Comparison of ENCODE assay signal across 8 cellular contexts in genomic region chr17:48052956-48053757, GRCh38. TPM values are rescaled to one million over a fixed set of nuclear protein-coding genes. Genes with fewer than 3 reads are reported as not detected.
A peak's percentile ranks its signal among the peaks of the same experiment; 100 is the strongest.
DNase-seq lines count a peak whose midpoint lies in the region; ATAC-seq and TF ChIP-seq lines count a peak whose summit lies in the region.

No MANE protein-coding gene starts in this region.

- H3K79me2 ChIP-seq in ACC112 (ENCODE audit: control insufficient read depth, insufficient read depth, low read length, unreplicated experiment): peaks cover 72% of the 10 kb centered on the region

- peaks cover 62 to 65% (median 62%) of the 10 kb centered on the region in 3 donors for H3K4me1 Mint-ChIP-seq in T-cell
- H3K4me1 Mint-ChIP-seq in nephron: peaks cover 75% of the 10 kb centered on the region

- 23 to 28% methylated on average over 5 of the region's 5 CpGs for WGBS in esophagus, 2 donors

- peak overlapping the region; percentile 89 for H3K4me3 ChIP-seq in ACC112 (ENCODE audit: low read depth, low read length)
- peak overlapping the region; percentile 45; the same call in 1 of the 2 replicates for H3K4me3 ChIP-seq in HUES48 (ENCODE audit: low read depth, low read length)
- H3K4me3 ChIP-seq in esophagus (ENCODE audit: low read depth in 1 of 2, low read length in 2 of 2): no peak overlapping the region

- no peaks in the 10 kb centered on the region for H3K27me3 Mint-ChIP-seq in T-cell
- peaks cover 3% of the 10 kb centered on the region for H3K27me3 Mint-ChIP-seq in nephron (ENCODE audit: low read depth)

- CTCF ChIA-PET in T-cell (lab: Charles Lee): interaction anchor here (0.5 to 1.7 kb wide), 5 partner anchors 9 to 28 kb away, joined by 3 to 7 read pairs (median 3); no protein-coding TSS in a partner anchor

- ATAC-seq in T-cell (replicated peaks in 1 of 4) (no peak), HG03342 (IDR thresholded peaks at IDR 0.05; ENCODE audit: unreplicated experiment) (no peak)

- H3K9me3 ChIP-seq in HUES48 (ENCODE audit: control insufficient read depth, insufficient read depth, low read length): no peaks in the 10 kb centered on the region
- H3K9me3 ChIP-seq in esophagus (ENCODE audit: control insufficient read depth in 2 of 2, insufficient read depth in 1 of 2, low read depth in 1 of 2, low read length in 1 of 2): no peaks in the 10 kb centered on the region

- no peak overlapping the region for H2AFZ ChIP-seq in ACC112 (ENCODE audit: low read length, unreplicated experiment)

- H3K27me3 ChIP-seq in ACC112 (ENCODE audit: insufficient read depth, low read length) (no peaks in the 10 kb centered on the region), HUES48 (ENCODE audit: control insufficient read depth, insufficient read depth, low read length) (no peaks in the 10 kb centered on the region), esophagus (ENCODE audit: control insufficient read depth in 1 of 2, insufficient read depth in 2 of 2, low read length in 2 of 2) (no peaks in the 10 kb centered on the region)

- H3K9ac ChIP-seq in HUES48 (ENCODE audit: low read depth, low read length): no peak overlapping the region

- POLR2A ChIA-PET in T-cell (lab: Charles Lee): interaction anchor here in 1 of 2 donors (0.5 kb wide), 1 partner anchor 22 kb away, joined by 5 read pairs; no protein-coding TSS in a partner anchor

- peak overlapping the region; percentile 86 for H3K27ac ChIP-seq in ACC112 (ENCODE audit: low read depth, low read length)
- H3K27ac ChIP-seq in HUES48 (ENCODE audit: low read depth, low read length): peak overlapping the region; percentile 78
- peak overlapping the region; percentile 83 to 91 for H3K27ac ChIP-seq in esophagus (ENCODE audit: low read depth in 2 of 2, low read length in 1 of 2)

- H3K4me1 ChIP-seq in ACC112 (ENCODE audit: control insufficient read depth, insufficient read depth, low read length, unreplicated experiment) (peaks cover 57% of the 10 kb centered on the region), HUES48 (ENCODE audit: control insufficient read depth, insufficient read depth, low read length) (peaks cover 52% of the 10 kb centered on the region), esophagus (ENCODE audit: control insufficient read depth in 2 of 2, insufficient read depth in 2 of 2, low read length in 1 of 2) (peaks cover 3 to 48% of the 10 kb centered on the region in 2 donors)

- no peak for DNase-seq in T-cell
- no peak for DNase-seq in T-helper 9 cell
- DNase-seq in foreskin melanocyte: no peak

- H3K4me3 Mint-ChIP-seq in T-cell (no peak overlapping the region), nephron (peak overlapping the region; percentile 90 to 97 (median 92))

- H3K36me3 Mint-ChIP-seq in T-cell: peaks cover 43% of the 10 kb centered on the region
- peaks cover 46% of the 10 kb centered on the region for H3K36me3 Mint-ChIP-seq in nephron (ENCODE audit: low read depth)

- H3K27ac Mint-ChIP-seq in T-cell (peak overlapping the region; percentile 22 to 69), nephron (peak overlapping the region; percentile 98 to 99 (median 99))

- no peak for TF ChIP-seq CTCF in nephron (IDR thresholded peaks at IDR 0.05; ENCODE audit: unreplicated experiment in 3 of 3)

- H3K9me3 Mint-ChIP-seq in T-cell (no peaks in the 10 kb centered on the region), nephron (no peaks in the 10 kb centered on the region)

- H3K36me3 ChIP-seq in ACC112 (ENCODE audit: insufficient read depth, low read length): peaks cover 18% of the 10 kb centered on the region; the same call in 1 of the 2 replicates
- H3K36me3 ChIP-seq in HUES48 (ENCODE audit: control insufficient read depth, insufficient read depth, low read length): peaks cover 53% of the 10 kb centered on the region
- H3K36me3 ChIP-seq in esophagus (ENCODE audit: control insufficient read depth in 2 of 2, insufficient read depth in 2 of 2, low read length in 1 of 2): peaks cover 17 to 23% of the 10 kb centered on the region in 2 donors

RNA-seq across cellular contexts. Expression of gene NFE2L1, which starts 5.0 kb away (rescaled TPM):
- 10 to 100 TPM; 30.3 to 61.6 (median 43.9) TPM for total RNA-seq in T-cell
- 10 to 100 TPM; 39.4 to 45.7 TPM for polyA plus RNA-seq in esophagus

RNA-seq across cellular contexts. Expression of gene COPZ2, which starts 15.6 kb away (rescaled TPM):
- total RNA-seq in T-cell: 1 to 10 TPM; 1.2 to 2.6 (median 1.9) TPM
- 10 to 100 TPM in 1 of 2 donors, 1 to 10 TPM in 1; 8.4 to 12.9 TPM for polyA plus RNA-seq in esophagus

RNA-seq across cellular contexts. Expression of gene CBX1, which starts 48.1 kb away (rescaled TPM):
- total RNA-seq in T-cell: 10 to 100 TPM; 19.6 to 32.4 (median 30.7) TPM
- 10 to 100 TPM; 16.4 to 29.9 TPM for polyA plus RNA-seq in esophagus

RNA-seq across cellular contexts. Expression of gene SNX11, which starts 54.4 kb away (rescaled TPM):
- 10 to 100 TPM; 10.6 to 20.4 (median 19.5) TPM for total RNA-seq in T-cell
- polyA plus RNA-seq in esophagus: 10 to 100 TPM; 11.5 to 17.0 TPM

Comparison
In these comparisons a context has a peak if more than half of its experiments do, and no peak if none do; other contexts are left out.
1. H3K4me3 ChIP-seq: peak in ACC112 (single experiment) and HUES48 (single experiment); none in esophagus (0 of 2).
2. H3K4me3 Mint-ChIP-seq: peak in nephron (3 of 3); none in T-cell (0 of 3).
3. Peak in every context shown above with its lines, with median percentiles within 50 percentile points of each other: H3K27ac ChIP-seq.